In genomic region chr11:128478305-128478704, GRCh38 we compare ENCODE assay signal across 16 cellular contexts.
DNase-seq lines count a peak whose midpoint lies in the region; ATAC-seq lines count a peak whose summit lies in the region.
"Had no signal": no experiment of that assay in that cellular context is flagged by ENCODE, and none has a peak within 500 bp of the region (broad histone marks: within the 10 kb centered on the region; RNA-seq: fewer than 3 reads in every experiment).

No MANE protein-coding gene starts in this region.

- DNase-seq in activated CD4-positive, alpha-beta T cell treated with anti-CD3 and anti-CD28 coated beads, Interleukin-2, amount 10 ng/mL, durations not matched to agents 24 days and 14 days, result no peak
- no peak for DNase-seq in activated CD4-positive, alpha-beta T cell treated with anti-CD3 and anti-CD28 coated beads, Interleukin-2, amount 50 U/mL, for 48 hours
- DNase-seq in activated naive CD8-positive, alpha-beta T cell treated with anti-CD3 and anti-CD28 coated beads, Interleukin-2, amount 10 ng/mL, durations not matched to agents 7 days and 5 days, result no peak
- no peak for DNase-seq in HT-29 (ENCODE audit: low spot score)
- DNase-seq: Calu3; kidney; NCI-H1436; NCI-H510A; PC-3; stimulated activated CD4-positive, alpha-beta T cell treated with anti-CD3 and anti-CD28 coated beads, Interleukin-4, amount 100 ng/mL, for 1 hour; SW 1271 had no signal

- peak overlapping the region in 12 of 21 experiments; percentile 8 to 89 (median 60) for H3K27ac ChIP-seq in skin epidermis

- POLR2A ChIA-PET in activated naive CD8-positive, alpha-beta T cell treated with anti-CD3 and anti-CD28 coated beads, Interleukin-2, amount 10 ng/mL, durations not matched to agents 7 days and 5 days (lab: Charles Lee), result interaction anchor here (0.9 to 17.8 kb wide), 2 partner anchors 13 to 27 kb away, joined by 3 to 716 read pairs; no protein-coding TSS in a partner anchor

- H3K36me3 Mint-ChIP-seq in activated CD4-positive, alpha-beta T cell treated with anti-CD3 and anti-CD28 coated beads, Interleukin-2, amount 10 ng/mL, durations not matched to agents 24 days and 14 days (ENCODE audit: low read depth), result peaks cover 94% of the 10 kb centered on the region
- H3K36me3 Mint-ChIP-seq in IgD-negative memory B cell, result peaks cover 25% of the 10 kb centered on the region
- H3K36me3 Mint-ChIP-seq in activated naive CD8-positive, alpha-beta T cell treated with anti-CD3 and anti-CD28 coated beads, Interleukin-2, amount 10 ng/mL, durations not matched to agents 7 days and 5 days, result peaks cover 90% of the 10 kb centered on the region

- H3K27ac Mint-ChIP-seq in activated CD4-positive, alpha-beta T cell treated with anti-CD3 and anti-CD28 coated beads, Interleukin-2, amount 10 ng/mL, durations not matched to agents 24 days and 14 days, result peak overlapping the region; percentile 96
- H3K27ac Mint-ChIP-seq in IgD-negative memory B cell, result peak overlapping the region; percentile 86 to 98 (median 97)
- peak overlapping the region; percentile 97 for H3K27ac Mint-ChIP-seq in activated naive CD8-positive, alpha-beta T cell treated with anti-CD3 and anti-CD28 coated beads, Interleukin-2, amount 10 ng/mL, durations not matched to agents 7 days and 5 days
- H3K27ac Mint-ChIP-seq: GM23338 had no signal

- H3K4me3 ChIP-seq in skin epidermis, result no peak overlapping the region
- H3K4me3 ChIP-seq: GM23338 had no signal

- no peaks in the 10 kb centered on the region for H3K27me3 Mint-ChIP-seq in activated CD4-positive, alpha-beta T cell treated with anti-CD3 and anti-CD28 coated beads, Interleukin-2, amount 10 ng/mL, durations not matched to agents 24 days and 14 days
- H3K27me3 Mint-ChIP-seq in IgD-negative memory B cell, result peaks cover 3% of the 10 kb centered on the region
- H3K27me3 Mint-ChIP-seq in activated naive CD8-positive, alpha-beta T cell treated with anti-CD3 and anti-CD28 coated beads, Interleukin-2, amount 10 ng/mL, durations not matched to agents 7 days and 5 days, result no peaks in the 10 kb centered on the region

- no peak for ATAC-seq in activated naive CD8-positive, alpha-beta T cell treated with anti-CD3 and anti-CD28 coated beads, Interleukin-2, amount 10 ng/mL, durations not matched to agents 7 days and 5 days (ENCODE audit: low read depth)
- ATAC-seq in GM21423 (IDR thresholded peaks at IDR 0.05; ENCODE audit: unreplicated experiment) (no peak), HG03175 (IDR thresholded peaks at IDR 0.05; ENCODE audit: unreplicated experiment) (no peak)
- ATAC-seq: GM23338, PC-3 had no signal

- H3K4me1 Mint-ChIP-seq in activated CD4-positive, alpha-beta T cell treated with anti-CD3 and anti-CD28 coated beads, Interleukin-2, amount 10 ng/mL, durations not matched to agents 24 days and 14 days, result peaks cover 94% of the 10 kb centered on the region
- peaks cover 70 to 93% (median 77%) of the 10 kb centered on the region in 3 donors for H3K4me1 Mint-ChIP-seq in IgD-negative memory B cell
- peaks cover 91% of the 10 kb centered on the region for H3K4me1 Mint-ChIP-seq in activated naive CD8-positive, alpha-beta T cell treated with anti-CD3 and anti-CD28 coated beads, Interleukin-2, amount 10 ng/mL, durations not matched to agents 7 days and 5 days

- peak overlapping the region; percentile 85 for H3K4me3 Mint-ChIP-seq in activated CD4-positive, alpha-beta T cell treated with anti-CD3 and anti-CD28 coated beads, Interleukin-2, amount 10 ng/mL, durations not matched to agents 24 days and 14 days
- H3K4me3 Mint-ChIP-seq in IgD-negative memory B cell, result peak overlapping the region in 3 of 4 donors; percentile 41 to 82 (median 59)
- H3K4me3 Mint-ChIP-seq in activated naive CD8-positive, alpha-beta T cell treated with anti-CD3 and anti-CD28 coated beads, Interleukin-2, amount 10 ng/mL, durations not matched to agents 7 days and 5 days, result peak overlapping the region; percentile 86
- H3K4me3 Mint-ChIP-seq: GM23338 had no signal

- no peaks in the 10 kb centered on the region for H3K9me3 Mint-ChIP-seq in activated CD4-positive, alpha-beta T cell treated with anti-CD3 and anti-CD28 coated beads, Interleukin-2, amount 10 ng/mL, durations not matched to agents 24 days and 14 days
- H3K9me3 Mint-ChIP-seq in IgD-negative memory B cell, result no peaks in the 10 kb centered on the region
- no peaks in the 10 kb centered on the region for H3K9me3 Mint-ChIP-seq in activated naive CD8-positive, alpha-beta T cell treated with anti-CD3 and anti-CD28 coated beads, Interleukin-2, amount 10 ng/mL, durations not matched to agents 7 days and 5 days
- H3K9me3 Mint-ChIP-seq: GM23338 had no signal

- intact Hi-C loops in activated CD4-positive, alpha-beta T cell treated with anti-CD3 and anti-CD28 coated beads, Interleukin-2, amount 10 ng/mL, durations not matched to agents 24 days and 14 days (cut with micrococcal nuclease), result no loop called here
